In genomic region chr20:17530716-17531536, GRCh38 we compare ENCODE assay signal across 8 cellular contexts. TPM values are rescaled to one million over a fixed set of nuclear protein-coding genes. Genes with fewer than 3 reads are reported as not detected.
DNase-seq lines count a peak whose midpoint lies in the region; ATAC-seq and TF ChIP-seq lines count a peak whose summit lies in the region.

TSS of gene BFSP1 (minus strand) at chr20:17531379. CDS start at chr20:17531329, 50 bp downstream.

- TF ChIP-seq CTCF in Caco-2 (IDR thresholded peaks at IDR 0.05; ENCODE audit: insufficient read depth in 1 of 2, low read depth in 1 of 2, low read length in 1 of 2, severe bottlenecking in 1 of 2, unreplicated experiment in 1 of 2), result no peak
- TF ChIP-seq CTCF in fibroblast of pulmonary artery (IDR thresholded peaks at IDR 0.05; ENCODE audit: low read length, missing control alignments), result no peak
- no peak for TF ChIP-seq CTCF in natural killer cell (IDR thresholded peaks at IDR 0.05)

- H3K9ac ChIP-seq in subcutaneous abdominal adipose tissue (ENCODE audit: low read length in 5 of 5), result peak within 1 kb of the TSS; percentile 35 to 67 (median 59)

- DNase-seq in Caco-2, result peak; percentile 63 to 77
- DNase-seq in NOMO-1 treated with DMSO at 0.1 percent for 48 hours (lab: John Stamatoyannopoulos, UW; ENCODE audit: unreplicated experiment), result peak; percentile 30
- peak; percentile 9 to 17 for DNase-seq in activated T-helper 1 cell treated with anti-CD3 and anti-CD28 coated beads, Interleukin-2, amount 50 U/mL, for 16 hours (ENCODE audit: low read depth in 1 of 2, low spot score in 1 of 2)
- peak; percentile 61 for DNase-seq in fibroblast of pulmonary artery (ENCODE audit: low read depth)
- DNase-seq in natural killer cell, result peak; percentile 38

- no peaks in the 10 kb centered on the region for H3K36me3 ChIP-seq in Caco-2 (ENCODE audit: control insufficient read depth, insufficient read depth, low read length)
- no peaks in the 10 kb centered on the region for H3K36me3 ChIP-seq in subcutaneous abdominal adipose tissue (ENCODE audit: control insufficient read depth in 5 of 5, insufficient read depth in 5 of 5, low read length in 5 of 5)

- peaks cover 14% of the 10 kb centered on the region for H3K4me1 Mint-ChIP-seq in Caco-2 (ENCODE audit: low read depth, unreplicated experiment)
- H3K4me1 Mint-ChIP-seq in natural killer cell, result peaks cover 32 to 33% of the 10 kb centered on the region in 2 donors

- BruUV-seq in Caco-2 (replicated peaks; lab: Mats Ljungman, UMichigan), result no TSS peak

- peak within 1 kb of the TSS; percentile 46 for H3K27ac ChIP-seq in subcutaneous abdominal adipose tissue (ENCODE audit: low read depth, low read length)

- POLR2A ChIA-PET in Caco-2 (lab: Charles Lee), result interaction anchor here (0.6 to 2.6 kb wide), 6 partner anchors 39 to 100 kb away, joined by 3 to 22 read pairs (median 6); partner anchors contain the start of gene DSTN

- no peaks in the 10 kb centered on the region for H3K9me3 Mint-ChIP-seq in Caco-2 (ENCODE audit: unreplicated experiment)
- H3K9me3 Mint-ChIP-seq in natural killer cell, result no peaks in the 10 kb centered on the region

- H3K4me3 Mint-ChIP-seq in Caco-2 (ENCODE audit: unreplicated experiment) (peak within 1 kb of the TSS; percentile 88), natural killer cell (peak within 1 kb of the TSS; percentile 88)

- H3K9me3 ChIP-seq in Caco-2, result no peaks in the 10 kb centered on the region
- no peaks in the 10 kb centered on the region for H3K9me3 ChIP-seq in subcutaneous abdominal adipose tissue (ENCODE audit: control insufficient read depth in 5 of 5, low read length in 5 of 5)

- H3K4me1 ChIP-seq in Caco-2, result peaks cover 5% of the 10 kb centered on the region; the same call in 1 of the 2 replicates
- H3K4me1 ChIP-seq in subcutaneous abdominal adipose tissue (ENCODE audit: control insufficient read depth in 5 of 5, insufficient read depth in 5 of 5, low read length in 5 of 5), result peaks cover 0 to 16% (median 15%) of the 10 kb centered on the region in 5 donors

- H3K36me3 Mint-ChIP-seq in Caco-2 (ENCODE audit: insufficient read depth, unreplicated experiment) (no peaks in the 10 kb centered on the region), natural killer cell (no peaks in the 10 kb centered on the region)

- no peaks in the 10 kb centered on the region for H3K27me3 ChIP-seq in Caco-2 (replicated peaks; ENCODE audit: control insufficient read depth, insufficient read depth, low read length)
- no peaks in the 10 kb centered on the region for H3K27me3 ChIP-seq in subcutaneous abdominal adipose tissue (ENCODE audit: control insufficient read depth in 5 of 5, insufficient read depth in 4 of 5, low read length in 5 of 5)

- CTCF ChIA-PET in Caco-2 (lab: Charles Lee), result interaction anchor here (0.6 to 1.4 kb wide), 3 partner anchors 26 to 56 kb away, joined by 3 to 4 read pairs (median 3); partner anchors contain the start of gene DSTN

- H3K27ac Mint-ChIP-seq in Caco-2 (ENCODE audit: unreplicated experiment) (peak within 1 kb of the TSS; percentile 84), natural killer cell (peak within 1 kb of the TSS; percentile 70 to 75)

- H3K4me3 ChIP-seq in Caco-2 (ENCODE audit: low read depth, low read length) (peak within 1 kb of the TSS; percentile 81), fibroblast of pulmonary artery (replicated peaks; ENCODE audit: low read depth, low read length) (peak within 1 kb of the TSS; percentile 45), subcutaneous abdominal adipose tissue (ENCODE audit: low read depth in 1 of 5, low read length in 5 of 5) (peak within 1 kb of the TSS; percentile 66 to 75 (median 71))

- H3K27me3 Mint-ChIP-seq in Caco-2 (ENCODE audit: insufficient read depth, unreplicated experiment), result no peaks in the 10 kb centered on the region
- H3K27me3 Mint-ChIP-seq in natural killer cell (ENCODE audit: low read depth in 2 of 2), result peaks cover 0 to 3% of the 10 kb centered on the region in 2 donors

- peak; percentile 55 for ATAC-seq in HG03280 (IDR thresholded peaks at IDR 0.05; ENCODE audit: unreplicated experiment)
- ATAC-seq in natural killer cell, result peak; percentile 75 to 80 (median 76)
- no peak for ATAC-seq in HG03521 (IDR thresholded peaks at IDR 0.05; ENCODE audit: unreplicated experiment)

- intact Hi-C loops in Caco-2 (cut with micrococcal nuclease; ENCODE audit: unreplicated experiment), result loop anchor here (2.0 to 10.0 kb wide), 3 partner anchors 14 to 404 kb away; no protein-coding TSS in a partner anchor
- intact Hi-C loops in natural killer cell (cut with micrococcal nuclease), result no loop called here

RNA-seq across cellular contexts. Expression of gene BFSP1, which starts in this region (rescaled TPM):
- 20.4 and 22.7 TPM in 2 replicates for total RNA-seq in Caco-2 (2022)
- 1 to 10 TPM; 2.7 to 7.3 (median 3.7) TPM for total RNA-seq in natural killer cell

Comparison
In these comparisons a context has a peak if more than half of its experiments do, and no peak if none do; other contexts are left out.
1. DNase-seq: peak in every context shown above with its lines; median percentile 70 in Caco-2; 61 in fibroblast of pulmonary artery; 38 in natural killer cell; 30 in NOMO-1 treated with DMSO at 0.1 percent for 48 hours; 13 in activated T-helper 1 cell treated with anti-CD3 and anti-CD28 coated beads, Interleukin-2, amount 50 U/mL, for 16 hours.